8 cellular contexts compared by ENCODE assay signal in genomic region chr6:158057213-158057987, GRCh38.
DNase-seq lines count a peak whose midpoint lies in the region.

No MANE protein-coding gene starts in this region.

- peak; percentile 98 for DNase-seq in EH (ENCODE audit: low read depth)
- DNase-seq in NCI-H226 = peak; percentile 90
- DNase-seq in astrocyte of the hippocampus (ENCODE audit: low read depth, low spot score) = peak; percentile 87
- DNase-seq in pulmonary artery endothelial cell (ENCODE audit: low read depth, low spot score) = peak; percentile 85
- DNase-seq in cortex of kidney (lab: John Stamatoyannopoulos, UW) = no peak
- DNase-seq in central memory CD4-positive, alpha-beta T cell = no peak
- DNase-seq in NCI-H345 (lab: John Stamatoyannopoulos, UW) = no peak
- no peak for DNase-seq in caudate nucleus (lab: John Stamatoyannopoulos, UW)

- no peak overlapping the region for H3K27ac ChIP-seq in caudate nucleus (ENCODE audit: low read depth, low read length)

Comparison
In these comparisons a context has a peak if more than half of its experiments do, and no peak if none do; other contexts are left out.
1. DNase-seq: peak in EH (single experiment), NCI-H226 (single experiment), astrocyte of the hippocampus (single experiment) and pulmonary artery endothelial cell (single experiment); none in cortex of kidney (single experiment), central memory CD4-positive, alpha-beta T cell (single experiment), NCI-H345 (single experiment) and caudate nucleus (0 of 61).